7 cellular contexts compared by ENCODE assay signal in genomic region chr1:21771672-21772071, GRCh38. TPM values are rescaled to one million over a fixed set of nuclear protein-coding genes. Genes with fewer than 3 reads are reported as not detected.
"Had no signal": no experiment of that assay in that cellular context is flagged by ENCODE, and none has a peak within 500 bp of the region (broad histone marks: within the 10 kb centered on the region; RNA-seq: fewer than 3 reads in every experiment).

No MANE protein-coding gene starts in this region.

RNA-seq across cellular contexts. Expression of gene LDLRAD2, which starts 40.4 kb away (rescaled TPM):
- total RNA-seq: fibroblast of villous mesenchyme, frontal cortex, mononuclear cell, osteoblast, right atrium auricular region, subcutaneous adipose tissue, temporal lobe had no signal
